11 cellular contexts compared by ENCODE assay signal in genomic region chr2:201191132-201191875, GRCh38. TPM values are rescaled to one million over a fixed set of nuclear protein-coding genes. Genes with fewer than 3 reads are reported as not detected.
DNase-seq lines count a peak whose midpoint lies in the region; ATAC-seq lines count a peak whose summit lies in the region.
"Had no signal": no experiment of that assay in that cellular context is flagged by ENCODE, and none has a peak within 500 bp of the region (broad histone marks: within the 10 kb centered on the region; RNA-seq: fewer than 3 reads in every experiment).

No MANE protein-coding gene starts in this region.

- H3K27me3 ChIP-seq in right cardiac atrium (ENCODE audit: control insufficient read depth, insufficient read depth) = no peaks in the 10 kb centered on the region

- peak; percentile 67 to 70 for DNase-seq in AML-193 (lab: John Stamatoyannopoulos, UW)
- DNase-seq in UCSD-AML1 (lab: John Stamatoyannopoulos, UW; ENCODE audit: unreplicated experiment) = peak; percentile 15
- DNase-seq in right cardiac atrium = no peak
- no peak for DNase-seq in stimulated activated CD8-positive, alpha-beta memory T cell treated with anti-CD3 and anti-CD28 coated beads, Interleukin-4, amount 100 ng/mL, for 48 hours
- no peak for DNase-seq in activated effector memory CD4-positive, alpha-beta T cell treated with Interleukin-2 at 50 U/mL for 16 hours
- DNase-seq in RKO (ENCODE audit: low spot score) = no peak
- DNase-seq: activated CD4-positive, alpha-beta T cell treated with anti-CD3 and anti-CD28 coated beads, Interleukin-2, amount 50 U/mL, for 48 hours; NCI-H1092 treated with DMSO at 0.1 percent for 48 hours; psoas muscle had no signal

- no peak overlapping the region for H3K4me3 ChIP-seq in right cardiac atrium (ENCODE audit: low read length)
- H3K4me3 ChIP-seq: psoas muscle had no signal

- intact Hi-C loops in right cardiac atrium (cut with DNase I) = no loop called here

- H3K27ac ChIP-seq in right cardiac atrium (ENCODE audit: low read length) = no peak overlapping the region
- H3K27ac ChIP-seq: psoas muscle had no signal

- H3K9me3 ChIP-seq in right cardiac atrium (ENCODE audit: control insufficient read depth, low read length) = no peaks in the 10 kb centered on the region
- H3K9me3 ChIP-seq: psoas muscle had no signal

- ATAC-seq in GM21447 (IDR thresholded peaks at IDR 0.05; ENCODE audit: unreplicated experiment) (peak; percentile 62), right cardiac atrium (peak; percentile 85 to 93), GM21717 (IDR thresholded peaks at IDR 0.05; ENCODE audit: unreplicated experiment) (no peak)

- WGBS in right cardiac atrium = 35% methylated on average over 4 of the region's 4 CpGs

- H3K4me1 ChIP-seq in right cardiac atrium (ENCODE audit: control insufficient read depth, insufficient read depth, low read length) = peaks cover 1% of the 10 kb centered on the region
- H3K4me1 ChIP-seq: psoas muscle had no signal

RNA-seq across cellular contexts. Expression of gene CASP10, which starts 8.4 kb away (rescaled TPM):
- 1 to 10 TPM; 5.3 to 6.8 (median 5.8) TPM for total RNA-seq in right cardiac atrium
- polyA plus RNA-seq in right cardiac atrium = 3.6 TPM

Comparison
In these comparisons a context has a peak if more than half of its experiments do, and no peak if none do; other contexts are left out.
1. DNase-seq: peak in AML-193 (2 of 2) and UCSD-AML1 (single experiment); none in right cardiac atrium (0 of 3), stimulated activated CD8-positive, alpha-beta memory T cell treated with anti-CD3 and anti-CD28 coated beads, Interleukin-4, amount 100 ng/mL, for 48 hours (single experiment), activated effector memory CD4-positive, alpha-beta T cell treated with Interleukin-2 at 50 U/mL for 16 hours (single experiment) and RKO (single experiment).